Comparison of ENCODE assay signal across 8 cellular contexts in genomic region chr19:55284405-55285058, GRCh38. TPM values are rescaled to one million over a fixed set of nuclear protein-coding genes. Genes with fewer than 3 reads are reported as not detected.
A peak's percentile ranks its signal among the peaks of the same experiment; 100 is the strongest.
DNase-seq lines count a peak whose midpoint lies in the region; ATAC-seq and TF ChIP-seq lines count a peak whose summit lies in the region.

No MANE protein-coding gene starts in this region.

- H3K27ac ChIP-seq in right atrium auricular region (peak overlapping the region; percentile 80 to 88), caudate nucleus (ENCODE audit: low read depth, low read length) (peak overlapping the region; percentile 97), muscle layer of colon (ENCODE audit: low read depth, low read length) (peak overlapping the region; percentile 52)

- H3K36me3 ChIP-seq in right atrium auricular region (no peaks in the 10 kb centered on the region), muscle layer of colon (ENCODE audit: insufficient read depth, low read length) (no peaks in the 10 kb centered on the region)

- intact Hi-C loops in Right ventricle myocardium inferior (cut with DNase I): no loop called here

- no peaks in the 10 kb centered on the region for H3K9me3 ChIP-seq in right atrium auricular region
- H3K9me3 ChIP-seq in muscle layer of colon (ENCODE audit: low read length): no peaks in the 10 kb centered on the region

- DNase-seq in right atrium auricular region (ENCODE audit: low spot score) (no peak), Right ventricle myocardium inferior (ENCODE audit: missing footprints) (no peak), caudate nucleus (lab: John Stamatoyannopoulos, UW) (peak in 4 of 61 donors; percentile 29 to 47 (median 34)), islet precursor cell (no peak), mesenteric fat pad (ENCODE audit: low spot score) (no peak)
- DNase-seq in activated CD4-positive, alpha-beta T cell treated with anti-CD3 and anti-CD28 coated beads, Interleukin-2, amount 50 U/mL, for 48 hours: no peak

- H3K27me3 ChIP-seq in right atrium auricular region (no peaks in the 10 kb centered on the region), muscle layer of colon (ENCODE audit: control insufficient read depth in 1 of 2, insufficient read depth in 2 of 2, low read length in 2 of 2) (no peaks in the 10 kb centered on the region)

- no peak overlapping the region for H3K9ac ChIP-seq in muscle layer of colon (ENCODE audit: low read length)

- TF ChIP-seq CTCF in right atrium auricular region (IDR thresholded peaks at IDR 0.05): no peak

- ATAC-seq in Right ventricle myocardium inferior (no peak), HG03460 (IDR thresholded peaks at IDR 0.05; ENCODE audit: unreplicated experiment) (no peak)

- peak overlapping the region; percentile 62 to 77 for H3K4me3 ChIP-seq in right atrium auricular region
- peak overlapping the region; percentile 18 to 57 for H3K4me3 ChIP-seq in muscle layer of colon (ENCODE audit: low read depth in 1 of 2, low read length in 2 of 2)

- H3K4me1 ChIP-seq in right atrium auricular region (peaks cover 0 to 33% of the 10 kb centered on the region in 2 donors), muscle layer of colon (ENCODE audit: insufficient read depth, low read length) (peaks cover 18% of the 10 kb centered on the region)

RNA-seq across cellular contexts. Expression of gene BRSK1, which starts 0.7 kb away (rescaled TPM):
- 10 to 100 TPM in 1 of 2 donors, 1 to 10 TPM in 1; 5.6 to 15.6 TPM for total RNA-seq in right atrium auricular region
- total RNA-seq in Right ventricle myocardium inferior: 2.4 TPM
- 1.2 TPM for total RNA-seq in mesenteric fat pad

RNA-seq across cellular contexts. Expression of gene HSPBP1, which starts 4.6 kb away (rescaled TPM):
- 10 to 100 TPM; 29.6 to 35.8 TPM for total RNA-seq in right atrium auricular region
- total RNA-seq in Right ventricle myocardium inferior: 30.2 TPM
- total RNA-seq in mesenteric fat pad: 20.2 TPM

RNA-seq across cellular contexts. Expression of gene PPP6R1, which starts 25.7 kb away (rescaled TPM):
- 10 to 100 TPM; 28.7 to 35.5 TPM for total RNA-seq in right atrium auricular region
- total RNA-seq in Right ventricle myocardium inferior: 39.5 TPM
- total RNA-seq in mesenteric fat pad: 49.4 TPM

RNA-seq across cellular contexts. Expression of gene TMEM150B, which starts 40.6 kb away (rescaled TPM):
- total RNA-seq in right atrium auricular region (1 to 10 TPM in 1 of 2 donors, not detected in 1; 3.3 TPM), Right ventricle myocardium inferior (1.2 TPM), mesenteric fat pad (7.1 TPM)

RNA-seq across cellular contexts. Expression of gene KMT5C, which starts 55.1 kb away (rescaled TPM):
- 1 to 10 TPM; 2.4 to 3.3 TPM for total RNA-seq in right atrium auricular region
- 6.2 TPM for total RNA-seq in Right ventricle myocardium inferior
- 6.8 TPM for total RNA-seq in mesenteric fat pad
